8 cellular contexts compared by ENCODE assay signal in genomic region chr14:77086017-77086727, GRCh38. TPM values are rescaled to one million over a fixed set of nuclear protein-coding genes. Genes with fewer than 3 reads are reported as not detected.
DNase-seq lines count a peak whose midpoint lies in the region; ATAC-seq and TF ChIP-seq lines count a peak whose summit lies in the region.

No MANE protein-coding gene starts in this region.

- H3K4me1 ChIP-seq in left ventricle myocardium inferior: peaks cover 8% of the 10 kb centered on the region
- peaks cover 13 to 37% of the 10 kb centered on the region in 2 donors for H3K4me1 ChIP-seq in thyroid gland

- intact Hi-C loops in Right ventricle myocardium inferior (cut with DNase I): no loop called here
- intact Hi-C loops in left ventricle myocardium inferior (cut with micrococcal nuclease): no loop called here
- intact Hi-C loops in thyroid gland (cut with DNase I): no loop called here
- intact Hi-C loops in sciatic nerve (cut with DNase I): no loop called here

- 87 to 89% methylated on average over 3 of the region's 3 CpGs for WGBS in thyroid gland, 2 donors

- ATAC-seq in Right ventricle myocardium inferior (peak; percentile 57), sciatic nerve (no peak)

- H3K27ac ChIP-seq in left ventricle myocardium inferior (replicated peaks) (no peak overlapping the region), thyroid gland (peak overlapping the region in 2 of 3 donors; percentile 43 to 68)

- DNase-seq in Right ventricle myocardium inferior (ENCODE audit: missing footprints) (no peak), left ventricle myocardium inferior (no peak), HPDE6-E6E7 (ENCODE audit: extremely low spot score) (peak; percentile 53), dedifferentiated amniotic fluid mesenchymal stem cell (ENCODE audit: extremely low spot score) (peak; percentile 21), thyroid gland (peak; percentile 31 to 43), sciatic nerve (ENCODE audit: low spot score) (no peak)
- no peak for DNase-seq in stimulated activated CD4-positive, alpha-beta T cell treated with anti-CD3 and anti-CD28 coated beads, Interleukin-2, amount 100 ng/mL, for 24 hours
- DNase-seq in effector CD4-positive, alpha-beta T cell: no peak

- H3K36me3 ChIP-seq in left ventricle myocardium inferior (no peaks in the 10 kb centered on the region), thyroid gland (no peaks in the 10 kb centered on the region)

- TF ChIP-seq POLR2A in thyroid gland (IDR thresholded peaks at IDR 0.05): peak in 1 of 2 donors; percentile 7

- H3K9me3 ChIP-seq in left ventricle myocardium inferior (replicated peaks) (peaks cover 7% of the 10 kb centered on the region), thyroid gland (no peaks in the 10 kb centered on the region)

- TF ChIP-seq CTCF in left ventricle myocardium inferior (IDR thresholded peaks at IDR 0.05; ENCODE audit: borderline replicate concordance): no peak
- TF ChIP-seq CTCF in thyroid gland (IDR thresholded peaks at IDR 0.05): no peak

- H3K27me3 ChIP-seq in left ventricle myocardium inferior (ENCODE audit: low read depth): no peaks in the 10 kb centered on the region
- no peaks in the 10 kb centered on the region for H3K27me3 ChIP-seq in thyroid gland

- H3K4me3 ChIP-seq in left ventricle myocardium inferior: no peak overlapping the region
- H3K4me3 ChIP-seq in thyroid gland (replicated peaks in 1 of 3): no peak overlapping the region

RNA-seq across cellular contexts. Expression of gene CIPC, which starts 11.9 kb away (rescaled TPM):
- 72.7 TPM for total RNA-seq in Right ventricle myocardium inferior
- total RNA-seq in left ventricle myocardium inferior: 70.3 TPM
- 10 to 100 TPM; 37.6 to 59.5 (median 44.6) TPM for total RNA-seq in thyroid gland
- total RNA-seq in sciatic nerve: 39.5 TPM

RNA-seq across cellular contexts. Expression of gene ZDHHC22, which starts 55.4 kb away (rescaled TPM):
- total RNA-seq in Right ventricle myocardium inferior (not detected), left ventricle myocardium inferior (not detected), thyroid gland (not detected), sciatic nerve (not detected)

RNA-seq across cellular contexts. Expression of gene IRF2BPL, which starts 57.7 kb away (rescaled TPM):
- 41.1 TPM for total RNA-seq in Right ventricle myocardium inferior
- total RNA-seq in left ventricle myocardium inferior: 35.5 TPM
- 100 to 1,000 TPM in 1 of 4 donors, 10 to 100 TPM in 3; 43.9 to 103 (median 78.4) TPM for total RNA-seq in thyroid gland
- 59.6 TPM for total RNA-seq in sciatic nerve

Comparison
In these comparisons a context has a peak if more than half of its experiments do, and no peak if none do; other contexts are left out.
1. DNase-seq: peak in HPDE6-E6E7 (single experiment), dedifferentiated amniotic fluid mesenchymal stem cell (single experiment) and thyroid gland (2 of 2); none in Right ventricle myocardium inferior (single experiment), left ventricle myocardium inferior (single experiment), stimulated activated CD4-positive, alpha-beta T cell treated with anti-CD3 and anti-CD28 coated beads, Interleukin-2, amount 100 ng/mL, for 24 hours (0 of 2), sciatic nerve (single experiment) and effector CD4-positive, alpha-beta T cell (single experiment).